ENCODE assay signal across 16 cellular contexts in the genomic region with DNA sequence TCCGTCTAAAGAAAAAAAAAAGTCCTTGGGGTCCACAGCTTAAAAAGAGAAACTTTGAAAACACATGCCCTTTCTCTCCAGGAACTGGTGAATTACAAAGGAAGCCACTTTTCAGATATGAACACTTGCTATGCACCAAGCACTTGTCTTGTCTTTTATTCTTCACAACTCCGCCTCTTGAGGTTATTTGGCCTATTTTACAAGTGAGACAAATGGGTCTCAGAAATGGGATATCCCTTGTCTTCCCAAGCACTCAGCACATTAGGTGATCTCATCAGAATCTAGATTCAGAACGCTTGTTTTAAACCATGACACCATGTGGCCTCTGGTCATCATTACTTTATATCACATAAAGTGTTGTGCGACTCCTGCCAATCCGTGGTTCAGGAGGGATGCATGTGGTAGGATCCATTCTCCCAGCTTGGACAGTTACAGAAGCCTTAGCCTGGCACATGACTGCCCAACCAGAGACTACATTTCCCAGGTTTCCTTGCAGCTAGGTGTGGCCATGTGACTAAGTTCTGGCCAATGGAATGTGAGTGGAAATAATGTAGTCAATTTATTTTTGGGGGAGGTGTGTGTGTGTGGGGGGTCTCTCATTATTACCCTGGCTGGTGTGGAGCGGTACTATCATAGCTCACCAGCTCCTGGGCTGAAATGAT. TPM values are rescaled to one million over a fixed set of nuclear protein-coding genes. Genes with fewer than 3 reads are reported as not detected.
DNase-seq lines count a peak whose midpoint lies in the region; ATAC-seq and TF ChIP-seq lines count a peak whose summit lies in the region.
"Had no signal": no experiment of that assay in that cellular context is flagged by ENCODE, and none has a peak within 500 bp of the region (broad histone marks: within the 10 kb centered on the region; RNA-seq: fewer than 3 reads in every experiment).

No MANE protein-coding gene starts in this region.

- TF ChIP-seq CTCF in A673 (conservative IDR thresholded peaks at IDR 0.05; ENCODE audit: low read depth, low read length) (no peak), vagina (IDR thresholded peaks at IDR 0.05) (no peak)

- H3K9me3 ChIP-seq in MG63 (no peaks in the 10 kb centered on the region), A673 (ENCODE audit: low read depth, low read length, poor library complexity, severe bottlenecking) (no peaks in the 10 kb centered on the region), vagina (no peaks in the 10 kb centered on the region)
- H3K9me3 ChIP-seq: tibial artery had no signal

- no peaks in the 10 kb centered on the region for H3K4me1 ChIP-seq in A673 (ENCODE audit: insufficient read depth, low read length, poor library complexity, severe bottlenecking)
- H3K4me1 ChIP-seq in vagina, result no peaks in the 10 kb centered on the region
- H3K4me1 ChIP-seq: tibial artery had no signal

- peaks cover 1% of the 10 kb centered on the region for H3K36me3 Mint-ChIP-seq in memory B cell
- H3K36me3 Mint-ChIP-seq: CD8-positive, alpha-beta T cell; T-cell had no signal

- TF ChIP-seq POLR2A in vagina (IDR thresholded peaks at IDR 0.05), result no peak

- H3K27me3 ChIP-seq in MG63, result no peaks in the 10 kb centered on the region
- no peaks in the 10 kb centered on the region for H3K27me3 ChIP-seq in A673 (replicated peaks; ENCODE audit: insufficient read depth, low read depth, low read length, poor library complexity)
- no peaks in the 10 kb centered on the region for H3K27me3 ChIP-seq in vagina
- H3K27me3 ChIP-seq: cardiac muscle cell had no signal

- H3K36me3 ChIP-seq in MG63 (no peaks in the 10 kb centered on the region), A673 (ENCODE audit: insufficient read depth, low read length, poor library complexity, severe bottlenecking) (no peaks in the 10 kb centered on the region), vagina (no peaks in the 10 kb centered on the region)
- H3K36me3 ChIP-seq: cardiac muscle cell, tibial artery had no signal

- no peak overlapping the region for H3K27ac ChIP-seq in A673 (ENCODE audit: low read depth, low read length, poor library complexity, severe bottlenecking)
- no peak overlapping the region for H3K27ac ChIP-seq in vagina
- H3K27ac ChIP-seq in substantia nigra (ENCODE audit: low read depth, low read length, poor library complexity, severe bottlenecking), result no peak overlapping the region
- H3K27ac ChIP-seq: cardiac muscle cell, skin epidermis, tibial artery had no signal

- intact Hi-C loops in A673 (cut with micrococcal nuclease; ENCODE audit: unreplicated experiment), result no loop called here
- intact Hi-C loops in vagina (cut with DNase I), result no loop called here

- ATAC-seq in memory B cell (ENCODE audit: low read depth), result no peak
- ATAC-seq: CD8-positive, alpha-beta T cell; T-cell had no signal

- BruUV-seq in A673 (replicated peaks; lab: Mats Ljungman, UMichigan), result no TSS peak

- peaks cover 5% of the 10 kb centered on the region for H3K27me3 Mint-ChIP-seq in memory B cell
- H3K27me3 Mint-ChIP-seq: activated CD4-positive, alpha-beta T cell treated with anti-CD3 and anti-CD28 coated beads, Interleukin-2, amount 10 ng/mL, durations not matched to agents 7 days and 5 days; T-cell had no signal

- DNase-seq in GM03348 (ENCODE audit: low spot score), result peak; percentile 36
- peak; percentile 16 for DNase-seq in MG63
- peak; percentile 52 for DNase-seq in dermis blood vessel endothelial cell
- no peak for DNase-seq in memory B cell (ENCODE audit: low spot score in 2 of 2)
- DNase-seq in stimulated activated CD4-positive, alpha-beta T cell treated with anti-CD3 and anti-CD28 coated beads, Interleukin-4, amount 100 ng/mL, for 24 hours, result no peak
- no peak for DNase-seq in A673 (ENCODE audit: low spot score)
- DNase-seq in vagina (ENCODE audit: extremely low spot score in 2 of 2), result no peak
- no peak for DNase-seq in substantia nigra (lab: John Stamatoyannopoulos, UW)
- DNase-seq: activated CD4-positive, alpha-beta T cell treated with anti-CD3 and anti-CD28 coated beads, Interleukin-2, amount 10 ng/mL, durations not matched to agents 7 days and 5 days; CD8-positive, alpha-beta T cell; T-cell; tibial artery had no signal

- H3K27ac Mint-ChIP-seq in memory B cell, result peak overlapping the region; percentile 37
- H3K27ac Mint-ChIP-seq: activated CD4-positive, alpha-beta T cell treated with anti-CD3 and anti-CD28 coated beads, Interleukin-2, amount 10 ng/mL, durations not matched to agents 7 days and 5 days; CD8-positive, alpha-beta T cell; T-cell had no signal

- POLR2A ChIA-PET in A673 (lab: Charles Lee; ENCODE audit: low non-redundant PET), result no interaction called here

- H3K9me3 Mint-ChIP-seq in memory B cell, result no peaks in the 10 kb centered on the region
- H3K9me3 Mint-ChIP-seq: CD8-positive, alpha-beta T cell; T-cell had no signal

- CTCF ChIA-PET in A673 (lab: Charles Lee), result interaction anchor here (0.7 kb wide), 1 partner anchor 59 kb away, joined by 3 read pairs; no protein-coding TSS in a partner anchor

- H3K4me3 ChIP-seq in MG63, result no peak overlapping the region
- no peak overlapping the region for H3K4me3 ChIP-seq in A673 (ENCODE audit: low read depth, low read length, poor library complexity, severe bottlenecking)
- H3K4me3 ChIP-seq in vagina, result no peak overlapping the region
- H3K4me3 ChIP-seq: cardiac muscle cell, skin epidermis, tibial artery had no signal

- peaks cover 3% of the 10 kb centered on the region for H3K4me1 Mint-ChIP-seq in memory B cell
- H3K4me1 Mint-ChIP-seq: activated CD4-positive, alpha-beta T cell treated with anti-CD3 and anti-CD28 coated beads, Interleukin-2, amount 10 ng/mL, durations not matched to agents 7 days and 5 days; neural crest cell; T-cell had no signal

- no peak overlapping the region for H3K4me3 Mint-ChIP-seq in memory B cell
- H3K4me3 Mint-ChIP-seq: activated CD4-positive, alpha-beta T cell treated with anti-CD3 and anti-CD28 coated beads, Interleukin-2, amount 10 ng/mL, durations not matched to agents 7 days and 5 days; CD8-positive, alpha-beta T cell; neural crest cell; T-cell had no signal

RNA-seq across cellular contexts. Expression of a gene that starts 13.9 kb away (rescaled TPM):
- not detected in 2 replicates for total RNA-seq in MG63 (2014; rRNA removed; shearing (Covaris generic); ENCODE audit: low replicate concordance)
- total RNA-seq in dermis blood vessel endothelial cell (0.17 TPM in 1 of 2 replicates, not detected in the other), A673 (2021) (not detected in 2 replicates), vagina (1.2 TPM)
- total RNA-seq: epithelial cell of proximal tubule, neural crest cell had no signal

RNA-seq across cellular contexts. Expression of a gene that starts 17.6 kb away (rescaled TPM):
- 83.8 and 115 TPM in 2 replicates for total RNA-seq in MG63 (2014; rRNA removed; shearing (Covaris generic); ENCODE audit: low replicate concordance)
- total RNA-seq in dermis blood vessel endothelial cell (52.1 and 129 TPM in 2 replicates), A673 (2021) (80.1 and 98.5 TPM in 2 replicates), vagina (80.8 TPM)

RNA-seq across cellular contexts. Expression of a gene that starts 58.3 kb away (rescaled TPM):
- total RNA-seq in MG63 (2014; rRNA removed; shearing (Covaris generic); ENCODE audit: low replicate concordance), result not detected in 2 replicates
- total RNA-seq in dermis blood vessel endothelial cell (19.1 and 19.5 TPM in 2 replicates), A673 (2021) (23.3 and 30.0 TPM in 2 replicates), vagina (12.3 TPM)

RNA-seq across cellular contexts. Expression of a gene that starts 59.8 kb away (rescaled TPM):
- total RNA-seq in MG63 (2014; rRNA removed; shearing (Covaris generic); ENCODE audit: low replicate concordance), result 0.33 and 1.4 TPM in 2 replicates
- 0.70 and 1.5 TPM in 2 replicates for total RNA-seq in dermis blood vessel endothelial cell
- 4.3 TPM in 2 replicates for total RNA-seq in A673 (2021)
- total RNA-seq in vagina, result 2.7 TPM

Comparison
In these comparisons a context has a peak if more than half of its experiments do, and no peak if none do; other contexts are left out.
1. DNase-seq: peak in GM03348 (single experiment), MG63 (single experiment) and dermis blood vessel endothelial cell (single experiment); none in memory B cell (0 of 2), stimulated activated CD4-positive, alpha-beta T cell treated with anti-CD3 and anti-CD28 coated beads, Interleukin-4, amount 100 ng/mL, for 24 hours (single experiment), A673 (single experiment), vagina (0 of 2) and substantia nigra (0 of 49).
2. RNA of a gene that starts 58.3 kb away (total RNA-seq): 23.3 to 30.0 TPM in A673, 19.1 to 19.5 TPM in dermis blood vessel endothelial cell and 12.3 TPM in vagina (single experiment); not detected in MG63; every median in the first group is over 10 times any median in the second.